1 cellular context compared by ENCODE assay signal in the genomic region with DNA sequence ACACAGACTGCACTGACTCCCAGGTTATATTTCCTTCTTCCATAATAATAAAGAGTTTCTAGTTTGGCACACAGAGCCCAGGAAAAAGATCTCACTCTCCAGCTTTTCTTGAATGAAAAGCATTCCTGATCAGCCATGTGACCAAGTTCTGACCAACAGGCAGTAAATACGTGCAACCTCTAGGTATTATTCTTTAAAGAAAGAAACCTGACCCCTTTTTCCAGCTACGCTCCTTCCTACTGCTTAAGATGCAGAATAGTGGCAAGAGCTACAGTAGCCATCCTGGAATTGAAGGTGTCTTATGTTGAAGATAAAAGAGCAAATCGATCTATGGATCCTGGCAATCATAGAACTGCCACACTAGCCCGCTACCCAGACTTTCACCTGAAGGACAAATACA.
A peak's percentile ranks its signal among the peaks of the same experiment; 100 is the strongest.
TF ChIP-seq lines count a peak whose summit lies in the region.

No MANE protein-coding gene starts in this region.

TF ChIP-seq in H1, 55 proteins besides CTCF, POLR2A, EP300 and RAD21:
- TF ChIP-seq, protein P1, sequence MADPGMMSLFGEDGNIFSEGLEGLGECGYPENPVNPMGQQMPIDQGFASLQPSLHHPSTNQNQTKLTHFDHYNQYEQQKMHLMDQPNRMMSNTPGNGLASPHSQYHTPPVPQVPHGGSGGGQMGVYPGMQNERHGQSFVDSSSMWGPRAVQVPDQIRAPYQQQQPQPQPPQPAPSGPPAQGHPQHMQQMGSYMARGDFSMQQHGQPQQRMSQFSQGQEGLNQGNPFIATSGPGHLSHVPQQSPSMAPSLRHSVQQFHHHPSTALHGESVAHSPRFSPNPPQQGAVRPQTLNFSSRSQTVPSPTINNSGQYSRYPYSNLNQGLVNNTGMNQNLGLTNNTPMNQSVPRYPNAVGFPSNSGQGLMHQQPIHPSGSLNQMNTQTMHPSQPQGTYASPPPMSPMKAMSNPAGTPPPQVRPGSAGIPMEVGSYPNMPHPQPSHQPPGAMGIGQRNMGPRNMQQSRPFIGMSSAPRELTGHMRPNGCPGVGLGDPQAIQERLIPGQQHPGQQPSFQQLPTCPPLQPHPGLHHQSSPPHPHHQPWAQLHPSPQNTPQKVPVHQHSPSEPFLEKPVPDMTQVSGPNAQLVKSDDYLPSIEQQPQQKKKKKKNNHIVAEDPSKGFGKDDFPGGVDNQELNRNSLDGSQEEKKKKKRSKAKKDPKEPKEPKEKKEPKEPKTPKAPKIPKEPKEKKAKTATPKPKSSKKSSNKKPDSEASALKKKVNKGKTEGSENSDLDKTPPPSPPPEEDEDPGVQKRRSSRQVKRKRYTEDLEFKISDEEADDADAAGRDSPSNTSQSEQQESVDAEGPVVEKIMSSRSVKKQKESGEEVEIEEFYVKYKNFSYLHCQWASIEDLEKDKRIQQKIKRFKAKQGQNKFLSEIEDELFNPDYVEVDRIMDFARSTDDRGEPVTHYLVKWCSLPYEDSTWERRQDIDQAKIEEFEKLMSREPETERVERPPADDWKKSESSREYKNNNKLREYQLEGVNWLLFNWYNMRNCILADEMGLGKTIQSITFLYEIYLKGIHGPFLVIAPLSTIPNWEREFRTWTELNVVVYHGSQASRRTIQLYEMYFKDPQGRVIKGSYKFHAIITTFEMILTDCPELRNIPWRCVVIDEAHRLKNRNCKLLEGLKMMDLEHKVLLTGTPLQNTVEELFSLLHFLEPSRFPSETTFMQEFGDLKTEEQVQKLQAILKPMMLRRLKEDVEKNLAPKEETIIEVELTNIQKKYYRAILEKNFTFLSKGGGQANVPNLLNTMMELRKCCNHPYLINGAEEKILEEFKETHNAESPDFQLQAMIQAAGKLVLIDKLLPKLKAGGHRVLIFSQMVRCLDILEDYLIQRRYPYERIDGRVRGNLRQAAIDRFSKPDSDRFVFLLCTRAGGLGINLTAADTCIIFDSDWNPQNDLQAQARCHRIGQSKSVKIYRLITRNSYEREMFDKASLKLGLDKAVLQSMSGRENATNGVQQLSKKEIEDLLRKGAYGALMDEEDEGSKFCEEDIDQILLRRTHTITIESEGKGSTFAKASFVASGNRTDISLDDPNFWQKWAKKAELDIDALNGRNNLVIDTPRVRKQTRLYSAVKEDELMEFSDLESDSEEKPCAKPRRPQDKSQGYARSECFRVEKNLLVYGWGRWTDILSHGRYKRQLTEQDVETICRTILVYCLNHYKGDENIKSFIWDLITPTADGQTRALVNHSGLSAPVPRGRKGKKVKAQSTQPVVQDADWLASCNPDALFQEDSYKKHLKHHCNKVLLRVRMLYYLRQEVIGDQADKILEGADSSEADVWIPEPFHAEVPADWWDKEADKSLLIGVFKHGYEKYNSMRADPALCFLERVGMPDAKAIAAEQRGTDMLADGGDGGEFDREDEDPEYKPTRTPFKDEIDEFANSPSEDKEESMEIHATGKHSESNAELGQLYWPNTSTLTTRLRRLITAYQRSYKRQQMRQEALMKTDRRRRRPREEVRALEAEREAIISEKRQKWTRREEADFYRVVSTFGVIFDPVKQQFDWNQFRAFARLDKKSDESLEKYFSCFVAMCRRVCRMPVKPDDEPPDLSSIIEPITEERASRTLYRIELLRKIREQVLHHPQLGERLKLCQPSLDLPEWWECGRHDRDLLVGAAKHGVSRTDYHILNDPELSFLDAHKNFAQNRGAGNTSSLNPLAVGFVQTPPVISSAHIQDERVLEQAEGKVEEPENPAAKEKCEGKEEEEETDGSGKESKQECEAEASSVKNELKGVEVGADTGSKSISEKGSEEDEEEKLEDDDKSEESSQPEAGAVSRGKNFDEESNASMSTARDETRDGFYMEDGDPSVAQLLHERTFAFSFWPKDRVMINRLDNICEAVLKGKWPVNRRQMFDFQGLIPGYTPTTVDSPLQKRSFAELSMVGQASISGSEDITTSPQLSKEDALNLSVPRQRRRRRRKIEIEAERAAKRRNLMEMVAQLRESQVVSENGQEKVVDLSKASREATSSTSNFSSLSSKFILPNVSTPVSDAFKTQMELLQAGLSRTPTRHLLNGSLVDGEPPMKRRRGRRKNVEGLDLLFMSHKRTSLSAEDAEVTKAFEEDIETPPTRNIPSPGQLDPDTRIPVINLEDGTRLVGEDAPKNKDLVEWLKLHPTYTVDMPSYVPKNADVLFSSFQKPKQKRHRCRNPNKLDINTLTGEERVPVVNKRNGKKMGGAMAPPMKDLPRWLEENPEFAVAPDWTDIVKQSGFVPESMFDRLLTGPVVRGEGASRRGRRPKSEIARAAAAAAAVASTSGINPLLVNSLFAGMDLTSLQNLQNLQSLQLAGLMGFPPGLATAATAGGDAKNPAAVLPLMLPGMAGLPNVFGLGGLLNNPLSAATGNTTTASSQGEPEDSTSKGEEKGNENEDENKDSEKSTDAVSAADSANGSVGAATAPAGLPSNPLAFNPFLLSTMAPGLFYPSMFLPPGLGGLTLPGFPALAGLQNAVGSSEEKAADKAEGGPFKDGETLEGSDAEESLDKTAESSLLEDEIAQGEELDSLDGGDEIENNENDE (IDR thresholded peaks at IDR 0.05; ENCODE audit: insufficient replicate concordance, low read length): peak; percentile 58
- TF ChIP-seq, protein P2, sequence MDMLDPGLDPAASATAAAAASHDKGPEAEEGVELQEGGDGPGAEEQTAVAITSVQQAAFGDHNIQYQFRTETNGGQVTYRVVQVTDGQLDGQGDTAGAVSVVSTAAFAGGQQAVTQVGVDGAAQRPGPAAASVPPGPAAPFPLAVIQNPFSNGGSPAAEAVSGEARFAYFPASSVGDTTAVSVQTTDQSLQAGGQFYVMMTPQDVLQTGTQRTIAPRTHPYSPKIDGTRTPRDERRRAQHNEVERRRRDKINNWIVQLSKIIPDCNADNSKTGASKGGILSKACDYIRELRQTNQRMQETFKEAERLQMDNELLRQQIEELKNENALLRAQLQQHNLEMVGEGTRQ (IDR thresholded peaks at IDR 0.05; ENCODE audit: low read length): peak; percentile 76
- TF ChIP-seq JUND (IDR thresholded peaks at IDR 0.05; ENCODE audit: low read length) (no peak), TEAD4 (IDR thresholded peaks at IDR 0.05; ENCODE audit: low read depth, low read length) (peak; percentile 57; the same call in 1 of the 2 replicates), ASH2L (IDR thresholded peaks at IDR 0.05; ENCODE audit: low read length) (peak; percentile 19), SP1 (IDR thresholded peaks at IDR 0.05; ENCODE audit: low read depth, low read length) (0 out of 2 replicates have a peak, but pooled peaks have one; percentile 32)
